Comparison of ENCODE assay signal across 19 cellular contexts in genomic region chr1:226984521-226985238, GRCh38. TPM values are rescaled to one million over a fixed set of nuclear protein-coding genes. Genes with fewer than 3 reads are reported as not detected.
DNase-seq lines count a peak whose midpoint lies in the region; ATAC-seq and TF ChIP-seq lines count a peak whose summit lies in the region.
"Had no signal": no experiment of that assay in that cellular context is flagged by ENCODE, and none has a peak within 500 bp of the region (broad histone marks: within the 10 kb centered on the region; RNA-seq: fewer than 3 reads in every experiment).

No MANE protein-coding gene starts in this region.

- DNase-seq in right atrium auricular region (ENCODE audit: low spot score) (no peak), H4 (ENCODE audit: low spot score) (no peak)
- DNase-seq: activated CD4-positive, alpha-beta T cell treated with anti-CD3 and anti-CD28 coated beads for 48 hours; effector memory CD4-positive, alpha-beta T cell; hypothalamus; KBM-7; NCI-H82; occipital lobe; small intestine had no signal

- H3K27me3 ChIP-seq in right atrium auricular region (no peaks in the 10 kb centered on the region), skeletal muscle tissue (ENCODE audit: control insufficient read depth in 3 of 3, insufficient read depth in 3 of 3, low read length in 3 of 3) (no peaks in the 10 kb centered on the region)
- H3K27me3 ChIP-seq: tibial nerve had no signal

- H3K9me3 ChIP-seq in HEK293 (ENCODE audit: control insufficient read depth, insufficient read depth, low read depth, low read length) (no peaks in the 10 kb centered on the region), right atrium auricular region (no peaks in the 10 kb centered on the region), skeletal muscle tissue (ENCODE audit: control insufficient read depth in 3 of 3, low read length in 3 of 3) (no peaks in the 10 kb centered on the region)

- no peak for TF ChIP-seq CTCF in HEK293 (tag by site-specific recombination; IDR thresholded peaks at IDR 0.05)
- TF ChIP-seq CTCF in right atrium auricular region (IDR thresholded peaks at IDR 0.05) = no peak

- H3K27ac ChIP-seq in HEK293 (ENCODE audit: extremely low read depth, low read depth, low read length) = no peak overlapping the region
- peak overlapping the region; percentile 29 for H3K27ac ChIP-seq in cingulate gyrus (ENCODE audit: low read depth, low read length)
- peak overlapping the region; percentile 86 to 91 for H3K27ac ChIP-seq in right atrium auricular region
- peak overlapping the region; percentile 64 for H3K27ac ChIP-seq in skeletal muscle tissue (ENCODE audit: low read depth, low read length)
- H3K27ac ChIP-seq: HL-60 had no signal

- peak overlapping the region; percentile 33 to 68 (median 45) for H3K9ac ChIP-seq in skeletal muscle tissue (ENCODE audit: low read depth in 1 of 3, low read length in 3 of 3)

- no peaks in the 10 kb centered on the region for H3K4me1 ChIP-seq in HEK293 (ENCODE audit: control insufficient read depth, insufficient read depth, low read length)
- peaks cover 0 to 87% of the 10 kb centered on the region in 2 donors for H3K4me1 ChIP-seq in right atrium auricular region
- peaks cover 86 to 100% (median 98%) of the 10 kb centered on the region in 3 donors for H3K4me1 ChIP-seq in skeletal muscle tissue (ENCODE audit: control insufficient read depth in 3 of 3, insufficient read depth in 3 of 3, low read length in 3 of 3)

- H3K4me3 ChIP-seq in HEK293 (ENCODE audit: low read depth, low read length) (no peak overlapping the region), right atrium auricular region (no peak overlapping the region), skeletal muscle tissue (ENCODE audit: low read length in 3 of 3) (no peak overlapping the region)
- H3K4me3 ChIP-seq: tibial nerve had no signal

- CTCF ChIA-PET in HEK293 (lab: Yijun Ruan, JAX) = no interaction called here

- POLR2A ChIA-PET in HEK293 (lab: Yijun Ruan, JAX) = no interaction called here

- H3K36me3 ChIP-seq in HEK293 (ENCODE audit: control insufficient read depth in 2 of 2, insufficient read depth in 1 of 2, low read length in 2 of 2) (peaks cover 0 to 51% of the 10 kb centered on the region in 2 experiments; a peak in 1 of 3 replicates), right atrium auricular region (peaks cover 51% of the 10 kb centered on the region), skeletal muscle tissue (ENCODE audit: control insufficient read depth in 3 of 3, insufficient read depth in 3 of 3, low read length in 3 of 3) (peaks cover 57 to 66% (median 57%) of the 10 kb centered on the region in 3 donors)

- ATAC-seq in HG03175 (IDR thresholded peaks at IDR 0.05; ENCODE audit: unreplicated experiment) = no peak
- no peak for ATAC-seq in GM19452 (IDR thresholded peaks at IDR 0.05; ENCODE audit: unreplicated experiment)
- no peak for ATAC-seq in GM19397 (IDR thresholded peaks at IDR 0.05; ENCODE audit: unreplicated experiment)
- ATAC-seq: activated naive CD4-positive, alpha-beta T cell treated with anti-CD3 and anti-CD28 coated beads, Interleukin-2, amount 50 U/mL, for 72 hours; Panc1 had no signal

TF ChIP-seq in HEK293, 187 proteins besides CTCF, POLR2A, EP300 and RAD21:
- TF ChIP-seq ZBTB48 (tag by site-specific recombination; IDR thresholded peaks at IDR 0.05) (no peak), ZIC2 (tag by site-specific recombination; IDR thresholded peaks at IDR 0.05) (peak; percentile 55; the same call in 1 of the 2 replicates), ZNF292 (tag by site-specific recombination; IDR thresholded peaks at IDR 0.05; ENCODE audit: borderline replicate concordance, low read depth) (no peak), ZFP69B (tag by site-specific recombination; IDR thresholded peaks at IDR 0.05) (no peak), KLF1 (tag by site-specific recombination; IDR thresholded peaks at IDR 0.05) (peak; percentile 93)
- TF ChIP-seq, protein P1, sequence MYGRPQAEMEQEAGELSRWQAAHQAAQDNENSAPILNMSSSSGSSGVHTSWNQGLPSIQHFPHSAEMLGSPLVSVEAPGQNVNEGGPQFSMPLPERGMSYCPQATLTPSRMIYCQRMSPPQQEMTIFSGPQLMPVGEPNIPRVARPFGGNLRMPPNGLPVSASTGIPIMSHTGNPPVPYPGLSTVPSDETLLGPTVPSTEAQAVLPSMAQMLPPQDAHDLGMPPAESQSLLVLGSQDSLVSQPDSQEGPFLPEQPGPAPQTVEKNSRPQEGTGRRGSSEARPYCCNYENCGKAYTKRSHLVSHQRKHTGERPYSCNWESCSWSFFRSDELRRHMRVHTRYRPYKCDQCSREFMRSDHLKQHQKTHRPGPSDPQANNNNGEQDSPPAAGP (tag by site-specific recombination; IDR thresholded peaks at IDR 0.05) = peak; percentile 63; the same call in 1 of the 2 replicates
- TF ChIP-seq, protein P2, sequence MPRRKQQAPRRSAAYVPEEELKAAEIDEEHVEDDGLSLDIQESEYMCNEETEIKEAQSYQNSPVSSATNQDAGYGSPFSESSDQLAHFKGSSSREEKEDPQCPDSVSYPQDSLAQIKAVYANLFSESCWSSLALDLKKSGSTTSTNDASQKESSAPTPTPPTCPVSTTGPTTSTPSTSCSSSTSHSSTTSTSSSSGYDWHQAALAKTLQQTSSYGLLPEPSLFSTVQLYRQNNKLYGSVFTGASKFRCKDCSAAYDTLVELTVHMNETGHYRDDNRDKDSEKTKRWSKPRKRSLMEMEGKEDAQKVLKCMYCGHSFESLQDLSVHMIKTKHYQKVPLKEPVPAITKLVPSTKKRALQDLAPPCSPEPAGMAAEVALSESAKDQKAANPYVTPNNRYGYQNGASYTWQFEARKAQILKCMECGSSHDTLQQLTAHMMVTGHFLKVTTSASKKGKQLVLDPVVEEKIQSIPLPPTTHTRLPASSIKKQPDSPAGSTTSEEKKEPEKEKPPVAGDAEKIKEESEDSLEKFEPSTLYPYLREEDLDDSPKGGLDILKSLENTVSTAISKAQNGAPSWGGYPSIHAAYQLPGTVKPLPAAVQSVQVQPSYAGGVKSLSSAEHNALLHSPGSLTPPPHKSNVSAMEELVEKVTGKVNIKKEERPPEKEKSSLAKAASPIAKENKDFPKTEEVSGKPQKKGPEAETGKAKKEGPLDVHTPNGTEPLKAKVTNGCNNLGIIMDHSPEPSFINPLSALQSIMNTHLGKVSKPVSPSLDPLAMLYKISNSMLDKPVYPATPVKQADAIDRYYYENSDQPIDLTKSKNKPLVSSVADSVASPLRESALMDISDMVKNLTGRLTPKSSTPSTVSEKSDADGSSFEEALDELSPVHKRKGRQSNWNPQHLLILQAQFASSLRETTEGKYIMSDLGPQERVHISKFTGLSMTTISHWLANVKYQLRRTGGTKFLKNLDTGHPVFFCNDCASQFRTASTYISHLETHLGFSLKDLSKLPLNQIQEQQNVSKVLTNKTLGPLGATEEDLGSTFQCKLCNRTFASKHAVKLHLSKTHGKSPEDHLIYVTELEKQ (tag by site-specific recombination; IDR thresholded peaks at IDR 0.05; ENCODE audit: borderline replicate concordance) = no peak

RNA-seq across cellular contexts. Expression of gene COQ8A, which starts 44.6 kb away (rescaled TPM):
- total RNA-seq in right atrium auricular region = 100 to 1,000 TPM; 158 to 253 TPM
- total RNA-seq in skeletal muscle tissue = 64.7 TPM
- total RNA-seq in H4 (2014; rRNA removed; shearing (Covaris generic)) = 7.2 and 8.3 TPM in 2 replicates
